ENCODE assay signal across 1 cellular context in genomic region chr3:172313671-172314070, GRCh38.
TF ChIP-seq lines count a peak whose summit lies in the region.

No MANE protein-coding gene starts in this region.

TF ChIP-seq in SK-N-SH treated with all-trans-retinoic acid at 6 μM for 48 hours, 23 proteins besides CTCF, POLR2A, EP300 and RAD21 (continued from another document):
- TF ChIP-seq ARNTL (CRISPR knock-in tag; IDR thresholded peaks at IDR 0.05; ENCODE audit: borderline replicate concordance, low read depth) (no peak), ZNF70 (CRISPR knock-in tag; IDR thresholded peaks at IDR 0.05) (no peak), ZFP3 (CRISPR knock-in tag; IDR thresholded peaks at IDR 0.05) (no peak), RARB (CRISPR knock-in tag; IDR thresholded peaks at IDR 0.05) (no peak), PATZ1 (CRISPR knock-in tag; IDR thresholded peaks at IDR 0.05; ENCODE audit: borderline replicate concordance) (no peak), TOX (CRISPR knock-in tag; IDR thresholded peaks at IDR 0.05; ENCODE audit: borderline replicate concordance) (no peak)
